1 cellular context compared by ENCODE assay signal in genomic region chr14:104928391-104929133, GRCh38.
TF ChIP-seq lines count a peak whose summit lies in the region.

No MANE protein-coding gene starts in this region.

TF ChIP-seq in IMR-90, 13 proteins besides CTCF, POLR2A, EP300 and RAD21 (continued from another document):
- no peak for TF ChIP-seq FOS (IDR thresholded peaks at IDR 0.05; ENCODE audit: low read depth, low read length)
- TF ChIP-seq BHLHE40 (IDR thresholded peaks at IDR 0.05; ENCODE audit: low read depth, low read length) = no peak
- no peak for TF ChIP-seq MAZ (IDR thresholded peaks at IDR 0.05; ENCODE audit: borderline replicate concordance, low read depth, low read length)
- TF ChIP-seq SMC3 (IDR thresholded peaks at IDR 0.05; ENCODE audit: low read depth, low read length) = no peak
